ENCODE assay signal across 9 cellular contexts in the genomic region with DNA sequence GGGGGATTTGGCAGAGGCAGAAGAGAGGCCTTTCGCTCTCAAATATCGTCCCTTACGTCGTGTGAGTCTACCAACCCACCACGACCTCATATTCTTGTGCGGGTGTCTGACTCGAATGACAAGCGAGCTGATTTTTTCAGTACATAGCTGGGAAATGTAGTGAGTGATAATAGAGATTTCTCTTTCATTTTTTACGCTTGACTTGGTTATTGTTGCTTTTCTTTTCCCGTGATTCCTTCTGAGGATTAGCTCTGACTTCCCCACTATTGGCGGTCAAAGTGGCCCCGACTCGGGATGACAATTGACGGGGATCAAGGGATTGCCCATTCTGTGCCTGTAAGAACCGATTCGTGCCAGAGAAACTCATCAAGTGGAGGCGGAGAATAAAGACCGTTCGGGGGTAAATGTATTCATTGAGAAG. TPM values are rescaled to one million over a fixed set of nuclear protein-coding genes. Genes with fewer than 3 reads are reported as not detected.
DNase-seq lines count a peak whose midpoint lies in the region; ATAC-seq and TF ChIP-seq lines count a peak whose summit lies in the region.
"Had no signal": no experiment of that assay in that cellular context is flagged by ENCODE, and none has a peak within 500 bp of the region (broad histone marks: within the 10 kb centered on the region; RNA-seq: fewer than 3 reads in every experiment).

No MANE protein-coding gene starts in this region.

- no peaks in the 10 kb centered on the region for H3K9me3 Mint-ChIP-seq in activated T-helper 1 cell treated with anti-CD3 and anti-CD28 coated beads, Interleukin-12 subunit alpha, Interleukin-12 subunit beta, Interleukin-2, Interleukin-4 antibody, amounts not matched to agents 30 ng/mL and 10 ng/mL and 1 ng/mL, durations not matched to agents 14 hours and 24 hours and 36 hours

- no peaks in the 10 kb centered on the region for H3K36me3 ChIP-seq in testis (ENCODE audit: low read depth, missing control alignments)

- H3K9me3 ChIP-seq in testis = no peaks in the 10 kb centered on the region

- 2% methylated on average over 19 of the region's 19 CpGs for WGBS in testis, 2 donors

- H3K4me3 Mint-ChIP-seq in activated T-helper 1 cell treated with anti-CD3 and anti-CD28 coated beads, Interleukin-12 subunit alpha, Interleukin-12 subunit beta, Interleukin-2, Interleukin-4 antibody, amounts not matched to agents 30 ng/mL and 10 ng/mL and 1 ng/mL, durations not matched to agents 14 hours and 24 hours and 36 hours = peak overlapping the region; percentile 85

- TF ChIP-seq CTCF in testis (IDR thresholded peaks at IDR 0.05) = no peak

- DNase-seq in activated CD8-positive, alpha-beta memory T cell treated with anti-CD3 and anti-CD28 coated beads for 24 hours = peak; percentile 64
- no peak for DNase-seq in activated CD8-positive, alpha-beta memory T cell treated with anti-CD3 and anti-CD28 coated beads, Interleukin-2, amount 50 U/mL, for 48 hours
- DNase-seq in activated T-helper 1 cell treated with anti-CD3 and anti-CD28 coated beads, Interleukin-12 subunit alpha, Interleukin-12 subunit beta, Interleukin-2, Interleukin-4 antibody, amounts not matched to agents 30 ng/mL and 10 ng/mL and 1 ng/mL, durations not matched to agents 14 hours and 24 hours and 36 hours (ENCODE audit: low spot score) = no peak
- DNase-seq in inferior parietal cortex (ENCODE audit: extremely low spot score) (peak; percentile 8), testis (no peak)
- no peak for DNase-seq in NK-92 treated with Interleukin-12 subunit alpha and Interleukin-12 subunit beta, amount 100 ng/mL, for 24 hours (lab: John Stamatoyannopoulos, UW)

- H3K27me3 ChIP-seq in testis = no peaks in the 10 kb centered on the region

- H3K27me3 Mint-ChIP-seq in activated T-helper 1 cell treated with anti-CD3 and anti-CD28 coated beads, Interleukin-12 subunit alpha, Interleukin-12 subunit beta, Interleukin-2, Interleukin-4 antibody, amounts not matched to agents 30 ng/mL and 10 ng/mL and 1 ng/mL, durations not matched to agents 14 hours and 24 hours and 36 hours (ENCODE audit: insufficient read depth) = peaks cover 83% of the 10 kb centered on the region

- ATAC-seq in HG03039 (IDR thresholded peaks at IDR 0.05; ENCODE audit: unreplicated experiment) (no peak), HG02623 (IDR thresholded peaks at IDR 0.05; ENCODE audit: unreplicated experiment) (no peak)

- peak overlapping the region; percentile 6 to 39 for H3K4me3 ChIP-seq in testis

- peaks cover 33% of the 10 kb centered on the region for H3K4me1 ChIP-seq in testis

- TF ChIP-seq POLR2A in testis (IDR thresholded peaks at IDR 0.05) = no peak

- H3K27ac Mint-ChIP-seq in activated T-helper 1 cell treated with anti-CD3 and anti-CD28 coated beads, Interleukin-12 subunit alpha, Interleukin-12 subunit beta, Interleukin-2, Interleukin-4 antibody, amounts not matched to agents 30 ng/mL and 10 ng/mL and 1 ng/mL, durations not matched to agents 14 hours and 24 hours and 36 hours = peak overlapping the region; percentile 80

- H3K36me3 Mint-ChIP-seq in activated T-helper 1 cell treated with anti-CD3 and anti-CD28 coated beads, Interleukin-12 subunit alpha, Interleukin-12 subunit beta, Interleukin-2, Interleukin-4 antibody, amounts not matched to agents 30 ng/mL and 10 ng/mL and 1 ng/mL, durations not matched to agents 14 hours and 24 hours and 36 hours (ENCODE audit: low read depth) = peaks cover 5% of the 10 kb centered on the region

- intact Hi-C loops in activated T-helper 1 cell treated with anti-CD3 and anti-CD28 coated beads, Interleukin-12 subunit alpha, Interleukin-12 subunit beta, Interleukin-2, Interleukin-4 antibody, amounts not matched to agents 30 ng/mL and 10 ng/mL and 1 ng/mL, durations not matched to agents 14 hours and 24 hours and 36 hours (cut with micrococcal nuclease) = loop anchor here (5.0 kb wide), 1 partner anchor 626 kb away; the partner anchor contains the start of gene SOBP
- intact Hi-C loops in testis (cut with DNase I; ENCODE audit: low total_unique reads) = loop anchor here (10.0 kb wide), 1 partner anchor 376 kb away; no protein-coding TSS in a partner anchor

- H3K4me1 Mint-ChIP-seq in activated T-helper 1 cell treated with anti-CD3 and anti-CD28 coated beads, Interleukin-12 subunit alpha, Interleukin-12 subunit beta, Interleukin-2, Interleukin-4 antibody, amounts not matched to agents 30 ng/mL and 10 ng/mL and 1 ng/mL, durations not matched to agents 14 hours and 24 hours and 36 hours (ENCODE audit: low read depth) = peaks cover 35% of the 10 kb centered on the region

- H3K27ac ChIP-seq in testis = no peak overlapping the region
- H3K27ac ChIP-seq: VCaP had no signal

RNA-seq across cellular contexts. Expression of gene OSTM1, which starts 44.3 kb away (rescaled TPM):
- 19.9 and 22.5 TPM in 2 replicates for total RNA-seq in activated T-helper 1 cell treated with anti-CD3 and anti-CD28 coated beads, Interleukin-12 subunit alpha, Interleukin-12 subunit beta, Interleukin-2, Interleukin-4 antibody, amounts not matched to agents 30 ng/mL and 10 ng/mL and 1 ng/mL, durations not matched to agents 14 hours and 24 hours and 36 hours
- 10 to 100 TPM; 47.6 to 63.8 TPM for total RNA-seq in testis
- 38.3 TPM for polyA plus RNA-seq in testis (ENCODE audit: insufficient read depth, low read depth, low replicate concordance)

RNA-seq across cellular contexts. Expression of gene NR2E1, which starts 47.0 kb away (rescaled TPM):
- not detected in 2 replicates for total RNA-seq in activated T-helper 1 cell treated with anti-CD3 and anti-CD28 coated beads, Interleukin-12 subunit alpha, Interleukin-12 subunit beta, Interleukin-2, Interleukin-4 antibody, amounts not matched to agents 30 ng/mL and 10 ng/mL and 1 ng/mL, durations not matched to agents 14 hours and 24 hours and 36 hours
- under 1 TPM; 0.12 to 0.39 TPM for total RNA-seq in testis
- polyA plus RNA-seq in testis (ENCODE audit: insufficient read depth, low read depth, low replicate concordance) = 0.30 TPM

Comparison
In these comparisons a context has a peak if more than half of its experiments do, and no peak if none do; other contexts are left out.
1. DNase-seq: peak in activated CD8-positive, alpha-beta memory T cell treated with anti-CD3 and anti-CD28 coated beads for 24 hours (single experiment) and inferior parietal cortex (single experiment); none in activated CD8-positive, alpha-beta memory T cell treated with anti-CD3 and anti-CD28 coated beads, Interleukin-2, amount 50 U/mL, for 48 hours (single experiment), activated T-helper 1 cell treated with anti-CD3 and anti-CD28 coated beads, Interleukin-12 subunit alpha, Interleukin-12 subunit beta, Interleukin-2, Interleukin-4 antibody, amounts not matched to agents 30 ng/mL and 10 ng/mL and 1 ng/mL, durations not matched to agents 14 hours and 24 hours and 36 hours (single experiment), testis (single experiment) and NK-92 treated with Interleukin-12 subunit alpha and Interleukin-12 subunit beta, amount 100 ng/mL, for 24 hours (single experiment).